Comparison of ENCODE assay signal across 8 cellular contexts in genomic region chr17:43125133-43125966, GRCh38. TPM values are rescaled to one million over a fixed set of nuclear protein-coding genes. Genes with fewer than 3 reads are reported as not detected.
DNase-seq lines count a peak whose midpoint lies in the region; TF ChIP-seq lines count a peak whose summit lies in the region.

Gene BRCA1, minus strand, starts transcription at chr17:43125364. Its CDS starts 1,268 bp downstream, at chr17:43124096.

- no peaks in the 10 kb centered on the region for H3K27me3 Mint-ChIP-seq in activated naive CD4-positive, alpha-beta T cell treated with anti-CD3 and anti-CD28 coated beads for 36 hours (ENCODE audit: low read depth)

- DNase-seq in GM03348 (ENCODE audit: low spot score) (peak; percentile 98), HFF-Myc (ENCODE audit: extremely low read depth, low read depth) (peak; percentile 98), NAMALWA (ENCODE audit: low spot score) (peak; percentile 100), SK-N-DZ (ENCODE audit: low spot score) (peak; percentile 100), germinal center (ENCODE audit: low spot score) (peak; percentile 98), non-pigmented ciliary epithelial cell (ENCODE audit: low read depth) (peak; percentile 96), suprapubic skin (ENCODE audit: low spot score in 2 of 2) (peak; percentile 94 to 95)
- DNase-seq in activated naive CD4-positive, alpha-beta T cell treated with anti-CD3 and anti-CD28 coated beads for 36 hours: peak; percentile 99

- peaks cover 39% of the 10 kb centered on the region for H3K4me1 Mint-ChIP-seq in activated naive CD4-positive, alpha-beta T cell treated with anti-CD3 and anti-CD28 coated beads for 36 hours (ENCODE audit: low read depth)

- TF ChIP-seq EP300 in suprapubic skin (IDR thresholded peaks at IDR 0.05): no peak

- peak in 1 of 2 donors; percentile 66 for TF ChIP-seq POLR2A in suprapubic skin (IDR thresholded peaks at IDR 0.05)

- no peaks in the 10 kb centered on the region for H3K9me3 ChIP-seq in suprapubic skin

- peaks cover 35% of the 10 kb centered on the region for H3K4me1 ChIP-seq in suprapubic skin

- no peaks in the 10 kb centered on the region for H3K9me3 Mint-ChIP-seq in activated naive CD4-positive, alpha-beta T cell treated with anti-CD3 and anti-CD28 coated beads for 36 hours

- intact Hi-C loops in activated naive CD4-positive, alpha-beta T cell treated with anti-CD3 and anti-CD28 coated beads for 36 hours (cut with micrococcal nuclease): loop anchor here (1.0 kb wide), 8 partner anchors 45 to 190 kb away; partner anchors contain the start of genes AARSD1, IFI35, PTGES3L and RPL27

- H3K27ac ChIP-seq in suprapubic skin: peak within 1 kb of the TSS; percentile 84

- no peaks in the 10 kb centered on the region for H3K27me3 ChIP-seq in suprapubic skin

- peak within 1 kb of the TSS; percentile 65 for H3K4me3 ChIP-seq in HFF-Myc (replicated peaks; ENCODE audit: low read depth, low read length)
- H3K4me3 ChIP-seq in suprapubic skin: peak within 1 kb of the TSS; percentile 60

- 3% methylated on average over 38 of the region's 38 CpGs for WGBS in suprapubic skin

- H3K4me3 Mint-ChIP-seq in activated naive CD4-positive, alpha-beta T cell treated with anti-CD3 and anti-CD28 coated beads for 36 hours: peak within 1 kb of the TSS; percentile 100

- CTCF ChIA-PET in activated naive CD4-positive, alpha-beta T cell treated with anti-CD3 and anti-CD28 coated beads for 36 hours (lab: Charles Lee): interaction anchor here (1.0 kb wide), 1 partner anchor 47 kb away, joined by 3 read pairs; no protein-coding TSS in a partner anchor

- no peaks in the 10 kb centered on the region for H3K36me3 ChIP-seq in suprapubic skin

- peak within 1 kb of the TSS; percentile 99 for H3K27ac Mint-ChIP-seq in activated naive CD4-positive, alpha-beta T cell treated with anti-CD3 and anti-CD28 coated beads for 36 hours

- TF ChIP-seq CTCF in HFF-Myc (IDR thresholded peaks at IDR 0.05; ENCODE audit: low read depth, low read length, missing control alignments) (no peak), suprapubic skin (IDR thresholded peaks at IDR 0.05) (no peak)

- H3K36me3 Mint-ChIP-seq in activated naive CD4-positive, alpha-beta T cell treated with anti-CD3 and anti-CD28 coated beads for 36 hours (ENCODE audit: low read depth): peaks cover 34% of the 10 kb centered on the region

RNA-seq across cellular contexts. Expression of gene BRCA1, which starts in this region (rescaled TPM):
- polyA plus RNA-seq in SK-N-DZ (2014; cell fraction: cytosol; rRNA removed): 45.5 and 61.6 TPM in 2 replicates
- 27.9 and 37.2 TPM in 2 replicates for polyA plus RNA-seq in SK-N-DZ (2014; cell fraction: nucleus; rRNA removed)
- 10 to 100 TPM; 77.4 to 80.6 TPM for total RNA-seq in activated naive CD4-positive, alpha-beta T cell treated with anti-CD3 and anti-CD28 coated beads for 36 hours
- total RNA-seq in suprapubic skin: 1 to 10 TPM; 4.9 to 8.0 (median 5.3) TPM

Comparison
In these comparisons a context has a peak if more than half of its experiments do, and no peak if none do; other contexts are left out.
1. Peak in every context shown above with its lines: DNase-seq, H3K4me3 ChIP-seq and H3K27ac ChIP-seq.
2. RNA of gene BRCA1 (total RNA-seq): 77.4 to 80.6 TPM in activated naive CD4-positive, alpha-beta T cell treated with anti-CD3 and anti-CD28 coated beads for 36 hours; 4.9 to 8.0 TPM in suprapubic skin; every median in the first group is over 4 times any median in the second.